1 cellular context compared by ENCODE assay signal in the genomic region with DNA sequence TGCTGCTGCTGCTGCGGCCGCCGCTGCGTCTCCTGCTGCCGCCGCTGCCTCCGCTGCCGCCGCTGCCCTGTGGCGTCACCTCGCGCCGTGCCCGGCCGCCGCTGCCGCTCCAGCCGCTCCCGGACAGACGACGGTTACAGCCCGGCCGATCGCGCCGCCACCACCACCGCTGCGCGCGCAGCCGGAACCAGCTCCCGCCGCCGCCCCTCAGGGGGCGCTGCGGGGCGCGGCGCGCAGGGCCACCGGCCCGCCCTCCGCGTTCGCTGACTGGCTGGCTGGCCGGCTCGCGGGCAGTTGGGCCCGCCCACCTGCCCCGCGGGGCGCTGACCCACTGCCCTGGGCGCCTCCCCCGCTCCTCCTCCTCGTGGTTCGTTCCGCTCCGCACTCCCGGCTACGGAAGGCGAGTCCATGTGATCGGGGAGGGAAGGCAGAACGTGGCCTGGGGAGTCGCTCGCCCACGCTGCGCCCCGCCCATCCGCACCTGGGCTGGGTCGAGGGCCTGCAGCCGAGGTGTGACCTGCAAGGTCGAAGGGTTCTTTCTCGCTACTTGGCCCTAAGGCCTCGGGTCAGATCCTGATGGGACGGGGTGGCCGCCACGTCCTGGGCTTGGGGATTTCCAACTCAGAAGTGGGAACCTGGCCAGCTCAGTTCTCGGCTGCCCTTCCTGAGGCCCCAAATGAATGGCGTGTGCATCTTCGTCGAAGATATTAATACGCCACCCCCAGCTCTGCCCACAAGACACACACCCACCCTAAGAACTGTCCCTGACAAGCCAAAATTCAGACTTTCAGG.
TF ChIP-seq lines count a peak whose summit lies in the region.

A gene (minus strand): TSS at position 185 of the 792 bp plus-strand sequence. CDS start 19,303 bp downstream, outside the sequence.

TF ChIP-seq in HepG2, 621 proteins besides CTCF, POLR2A, EP300 and RAD21 (continued from another document and continues in another):
- TF ChIP-seq ZIK1 (CRISPR knock-in tag; IDR thresholded peaks at IDR 0.05; ENCODE audit: borderline replicate concordance, low read depth) (peak; percentile 99), MBD4 (IDR thresholded peaks at IDR 0.05; ENCODE audit: borderline replicate concordance, low read length) (no peak), ZBTB42 (CRISPR knock-in tag; IDR thresholded peaks at IDR 0.05) (no peak), STAG1 (CRISPR knock-in tag; IDR thresholded peaks at IDR 0.05) (no peak), ZNF501 (CRISPR knock-in tag; IDR thresholded peaks at IDR 0.05) (peak; percentile 64; the same call in 1 of the 2 replicates), ZNF713 (CRISPR knock-in tag; IDR thresholded peaks at IDR 0.05) (no peak), AGO1 (IDR thresholded peaks at IDR 0.05; ENCODE audit: low read depth, low read length, poor library complexity, severe bottlenecking) (no peak), GFI1 (CRISPR knock-in tag; IDR thresholded peaks at IDR 0.05; ENCODE audit: borderline replicate concordance) (no peak), TOPORS (CRISPR knock-in tag; IDR thresholded peaks at IDR 0.05) (peak; percentile 93), RARA (CRISPR knock-in tag; IDR thresholded peaks at IDR 0.05) (peak; percentile 77), ZNF749 (CRISPR knock-in tag; IDR thresholded peaks at IDR 0.05; ENCODE audit: borderline replicate concordance) (peak; percentile 87), KLF16 (CRISPR knock-in tag; IDR thresholded peaks at IDR 0.05) (peak; percentile 76 to 94; a peak in 3 of 4 replicates), ZNF598 (CRISPR knock-in tag; IDR thresholded peaks at IDR 0.05; ENCODE audit: borderline replicate concordance) (peak; percentile 96), ZBTB21 (CRISPR knock-in tag; IDR thresholded peaks at IDR 0.05) (peak; percentile 36; the same call in 1 of the 2 replicates), GATAD2A (CRISPR knock-in tag; IDR thresholded peaks at IDR 0.05) (peak; percentile 71), ZNF75D (CRISPR knock-in tag; IDR thresholded peaks at IDR 0.05; ENCODE audit: borderline replicate concordance) (peak; percentile 81; the same call in 1 of the 2 replicates)
- TF ChIP-seq, protein P1, sequence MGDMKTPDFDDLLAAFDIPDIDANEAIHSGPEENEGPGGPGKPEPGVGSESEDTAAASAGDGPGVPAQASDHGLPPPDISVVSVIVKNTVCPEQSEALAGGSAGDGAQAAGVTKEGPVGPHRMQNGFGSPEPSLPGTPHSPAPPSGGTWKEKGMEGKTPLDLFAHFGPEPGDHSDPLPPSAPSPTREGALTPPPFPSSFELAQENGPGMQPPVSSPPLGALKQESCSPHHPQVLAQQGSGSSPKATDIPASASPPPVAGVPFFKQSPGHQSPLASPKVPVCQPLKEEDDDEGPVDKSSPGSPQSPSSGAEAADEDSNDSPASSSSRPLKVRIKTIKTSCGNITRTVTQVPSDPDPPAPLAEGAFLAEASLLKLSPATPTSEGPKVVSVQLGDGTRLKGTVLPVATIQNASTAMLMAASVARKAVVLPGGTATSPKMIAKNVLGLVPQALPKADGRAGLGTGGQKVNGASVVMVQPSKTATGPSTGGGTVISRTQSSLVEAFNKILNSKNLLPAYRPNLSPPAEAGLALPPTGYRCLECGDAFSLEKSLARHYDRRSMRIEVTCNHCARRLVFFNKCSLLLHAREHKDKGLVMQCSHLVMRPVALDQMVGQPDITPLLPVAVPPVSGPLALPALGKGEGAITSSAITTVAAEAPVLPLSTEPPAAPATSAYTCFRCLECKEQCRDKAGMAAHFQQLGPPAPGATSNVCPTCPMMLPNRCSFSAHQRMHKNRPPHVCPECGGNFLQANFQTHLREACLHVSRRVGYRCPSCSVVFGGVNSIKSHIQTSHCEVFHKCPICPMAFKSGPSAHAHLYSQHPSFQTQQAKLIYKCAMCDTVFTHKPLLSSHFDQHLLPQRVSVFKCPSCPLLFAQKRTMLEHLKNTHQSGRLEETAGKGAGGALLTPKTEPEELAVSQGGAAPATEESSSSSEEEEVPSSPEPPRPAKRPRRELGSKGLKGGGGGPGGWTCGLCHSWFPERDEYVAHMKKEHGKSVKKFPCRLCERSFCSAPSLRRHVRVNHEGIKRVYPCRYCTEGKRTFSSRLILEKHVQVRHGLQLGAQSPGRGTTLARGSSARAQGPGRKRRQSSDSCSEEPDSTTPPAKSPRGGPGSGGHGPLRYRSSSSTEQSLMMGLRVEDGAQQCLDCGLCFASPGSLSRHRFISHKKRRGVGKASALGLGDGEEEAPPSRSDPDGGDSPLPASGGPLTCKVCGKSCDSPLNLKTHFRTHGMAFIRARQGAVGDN (CRISPR knock-in tag; IDR thresholded peaks at IDR 0.05), result peak; percentile 99
- TF ChIP-seq, protein P2, sequence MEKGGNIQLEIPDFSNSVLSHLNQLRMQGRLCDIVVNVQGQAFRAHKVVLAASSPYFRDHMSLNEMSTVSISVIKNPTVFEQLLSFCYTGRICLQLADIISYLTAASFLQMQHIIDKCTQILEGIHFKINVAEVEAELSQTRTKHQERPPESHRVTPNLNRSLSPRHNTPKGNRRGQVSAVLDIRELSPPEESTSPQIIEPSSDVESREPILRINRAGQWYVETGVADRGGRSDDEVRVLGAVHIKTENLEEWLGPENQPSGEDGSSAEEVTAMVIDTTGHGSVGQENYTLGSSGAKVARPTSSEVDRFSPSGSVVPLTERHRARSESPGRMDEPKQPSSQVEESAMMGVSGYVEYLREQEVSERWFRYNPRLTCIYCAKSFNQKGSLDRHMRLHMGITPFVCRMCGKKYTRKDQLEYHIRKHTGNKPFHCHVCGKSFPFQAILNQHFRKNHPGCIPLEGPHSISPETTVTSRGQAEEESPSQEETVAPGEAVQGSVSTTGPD (CRISPR knock-in tag; IDR thresholded peaks at IDR 0.05), result peak; percentile 51; the same call in 1 of the 2 replicates
- TF ChIP-seq, protein P3, sequence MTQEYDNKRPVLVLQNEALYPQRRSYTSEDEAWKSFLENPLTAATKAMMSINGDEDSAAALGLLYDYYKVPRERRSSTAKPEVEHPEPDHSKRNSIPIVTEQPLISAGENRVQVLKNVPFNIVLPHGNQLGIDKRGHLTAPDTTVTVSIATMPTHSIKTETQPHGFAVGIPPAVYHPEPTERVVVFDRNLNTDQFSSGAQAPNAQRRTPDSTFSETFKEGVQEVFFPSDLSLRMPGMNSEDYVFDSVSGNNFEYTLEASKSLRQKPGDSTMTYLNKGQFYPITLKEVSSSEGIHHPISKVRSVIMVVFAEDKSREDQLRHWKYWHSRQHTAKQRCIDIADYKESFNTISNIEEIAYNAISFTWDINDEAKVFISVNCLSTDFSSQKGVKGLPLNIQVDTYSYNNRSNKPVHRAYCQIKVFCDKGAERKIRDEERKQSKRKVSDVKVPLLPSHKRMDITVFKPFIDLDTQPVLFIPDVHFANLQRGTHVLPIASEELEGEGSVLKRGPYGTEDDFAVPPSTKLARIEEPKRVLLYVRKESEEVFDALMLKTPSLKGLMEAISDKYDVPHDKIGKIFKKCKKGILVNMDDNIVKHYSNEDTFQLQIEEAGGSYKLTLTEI (CRISPR knock-in tag; conservative IDR thresholded peaks at IDR 0.05), result no peak
- TF ChIP-seq, protein P4, sequence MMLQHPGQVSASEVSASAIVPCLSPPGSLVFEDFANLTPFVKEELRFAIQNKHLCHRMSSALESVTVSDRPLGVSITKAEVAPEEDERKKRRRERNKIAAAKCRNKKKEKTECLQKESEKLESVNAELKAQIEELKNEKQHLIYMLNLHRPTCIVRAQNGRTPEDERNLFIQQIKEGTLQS (CRISPR knock-in tag; IDR thresholded peaks at IDR 0.05), result peak; percentile 80; the same call in 1 of the 2 replicates
- TF ChIP-seq, protein P5, sequence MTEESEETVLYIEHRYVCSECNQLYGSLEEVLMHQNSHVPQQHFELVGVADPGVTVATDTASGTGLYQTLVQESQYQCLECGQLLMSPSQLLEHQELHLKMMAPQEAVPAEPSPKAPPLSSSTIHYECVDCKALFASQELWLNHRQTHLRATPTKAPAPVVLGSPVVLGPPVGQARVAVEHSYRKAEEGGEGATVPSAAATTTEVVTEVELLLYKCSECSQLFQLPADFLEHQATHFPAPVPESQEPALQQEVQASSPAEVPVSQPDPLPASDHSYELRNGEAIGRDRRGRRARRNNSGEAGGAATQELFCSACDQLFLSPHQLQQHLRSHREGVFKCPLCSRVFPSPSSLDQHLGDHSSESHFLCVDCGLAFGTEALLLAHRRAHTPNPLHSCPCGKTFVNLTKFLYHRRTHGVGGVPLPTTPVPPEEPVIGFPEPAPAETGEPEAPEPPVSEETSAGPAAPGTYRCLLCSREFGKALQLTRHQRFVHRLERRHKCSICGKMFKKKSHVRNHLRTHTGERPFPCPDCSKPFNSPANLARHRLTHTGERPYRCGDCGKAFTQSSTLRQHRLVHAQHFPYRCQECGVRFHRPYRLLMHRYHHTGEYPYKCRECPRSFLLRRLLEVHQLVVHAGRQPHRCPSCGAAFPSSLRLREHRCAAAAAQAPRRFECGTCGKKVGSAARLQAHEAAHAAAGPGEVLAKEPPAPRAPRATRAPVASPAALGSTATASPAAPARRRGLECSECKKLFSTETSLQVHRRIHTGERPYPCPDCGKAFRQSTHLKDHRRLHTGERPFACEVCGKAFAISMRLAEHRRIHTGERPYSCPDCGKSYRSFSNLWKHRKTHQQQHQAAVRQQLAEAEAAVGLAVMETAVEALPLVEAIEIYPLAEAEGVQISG (CRISPR knock-in tag; IDR thresholded peaks at IDR 0.05), result peak; percentile 90
- TF ChIP-seq, protein P6, sequence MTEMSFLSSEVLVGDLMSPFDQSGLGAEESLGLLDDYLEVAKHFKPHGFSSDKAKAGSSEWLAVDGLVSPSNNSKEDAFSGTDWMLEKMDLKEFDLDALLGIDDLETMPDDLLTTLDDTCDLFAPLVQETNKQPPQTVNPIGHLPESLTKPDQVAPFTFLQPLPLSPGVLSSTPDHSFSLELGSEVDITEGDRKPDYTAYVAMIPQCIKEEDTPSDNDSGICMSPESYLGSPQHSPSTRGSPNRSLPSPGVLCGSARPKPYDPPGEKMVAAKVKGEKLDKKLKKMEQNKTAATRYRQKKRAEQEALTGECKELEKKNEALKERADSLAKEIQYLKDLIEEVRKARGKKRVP (CRISPR knock-in tag; IDR thresholded peaks at IDR 0.05), result peak in 1 of 2 experiments; percentile 52; a peak in 1 of 4 replicates
- TF ChIP-seq, protein P7, sequence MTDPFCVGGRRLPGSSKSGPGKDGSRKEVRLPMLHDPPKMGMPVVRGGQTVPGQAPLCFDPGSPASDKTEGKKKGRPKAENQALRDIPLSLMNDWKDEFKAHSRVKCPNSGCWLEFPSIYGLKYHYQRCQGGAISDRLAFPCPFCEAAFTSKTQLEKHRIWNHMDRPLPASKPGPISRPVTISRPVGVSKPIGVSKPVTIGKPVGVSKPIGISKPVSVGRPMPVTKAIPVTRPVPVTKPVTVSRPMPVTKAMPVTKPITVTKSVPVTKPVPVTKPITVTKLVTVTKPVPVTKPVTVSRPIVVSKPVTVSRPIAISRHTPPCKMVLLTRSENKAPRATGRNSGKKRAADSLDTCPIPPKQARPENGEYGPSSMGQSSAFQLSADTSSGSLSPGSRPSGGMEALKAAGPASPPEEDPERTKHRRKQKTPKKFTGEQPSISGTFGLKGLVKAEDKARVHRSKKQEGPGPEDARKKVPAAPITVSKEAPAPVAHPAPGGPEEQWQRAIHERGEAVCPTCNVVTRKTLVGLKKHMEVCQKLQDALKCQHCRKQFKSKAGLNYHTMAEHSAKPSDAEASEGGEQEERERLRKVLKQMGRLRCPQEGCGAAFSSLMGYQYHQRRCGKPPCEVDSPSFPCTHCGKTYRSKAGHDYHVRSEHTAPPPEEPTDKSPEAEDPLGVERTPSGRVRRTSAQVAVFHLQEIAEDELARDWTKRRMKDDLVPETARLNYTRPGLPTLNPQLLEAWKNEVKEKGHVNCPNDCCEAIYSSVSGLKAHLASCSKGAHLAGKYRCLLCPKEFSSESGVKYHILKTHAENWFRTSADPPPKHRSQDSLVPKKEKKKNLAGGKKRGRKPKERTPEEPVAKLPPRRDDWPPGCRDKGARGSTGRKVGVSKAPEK (CRISPR knock-in tag; IDR thresholded peaks at IDR 0.05; ENCODE audit: borderline replicate concordance), result no peak
- TF ChIP-seq, protein P8, sequence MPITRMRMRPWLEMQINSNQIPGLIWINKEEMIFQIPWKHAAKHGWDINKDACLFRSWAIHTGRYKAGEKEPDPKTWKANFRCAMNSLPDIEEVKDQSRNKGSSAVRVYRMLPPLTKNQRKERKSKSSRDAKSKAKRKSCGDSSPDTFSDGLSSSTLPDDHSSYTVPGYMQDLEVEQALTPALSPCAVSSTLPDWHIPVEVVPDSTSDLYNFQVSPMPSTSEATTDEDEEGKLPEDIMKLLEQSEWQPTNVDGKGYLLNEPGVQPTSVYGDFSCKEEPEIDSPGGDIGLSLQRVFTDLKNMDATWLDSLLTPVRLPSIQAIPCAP (CRISPR knock-in tag; IDR thresholded peaks at IDR 0.05; ENCODE audit: low read depth), result peak; percentile 63
- TF ChIP-seq, protein P9, sequence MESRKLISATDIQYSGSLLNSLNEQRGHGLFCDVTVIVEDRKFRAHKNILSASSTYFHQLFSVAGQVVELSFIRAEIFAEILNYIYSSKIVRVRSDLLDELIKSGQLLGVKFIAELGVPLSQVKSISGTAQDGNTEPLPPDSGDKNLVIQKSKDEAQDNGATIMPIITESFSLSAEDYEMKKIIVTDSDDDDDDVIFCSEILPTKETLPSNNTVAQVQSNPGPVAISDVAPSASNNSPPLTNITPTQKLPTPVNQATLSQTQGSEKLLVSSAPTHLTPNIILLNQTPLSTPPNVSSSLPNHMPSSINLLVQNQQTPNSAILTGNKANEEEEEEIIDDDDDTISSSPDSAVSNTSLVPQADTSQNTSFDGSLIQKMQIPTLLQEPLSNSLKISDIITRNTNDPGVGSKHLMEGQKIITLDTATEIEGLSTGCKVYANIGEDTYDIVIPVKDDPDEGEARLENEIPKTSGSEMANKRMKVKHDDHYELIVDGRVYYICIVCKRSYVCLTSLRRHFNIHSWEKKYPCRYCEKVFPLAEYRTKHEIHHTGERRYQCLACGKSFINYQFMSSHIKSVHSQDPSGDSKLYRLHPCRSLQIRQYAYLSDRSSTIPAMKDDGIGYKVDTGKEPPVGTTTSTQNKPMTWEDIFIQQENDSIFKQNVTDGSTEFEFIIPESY (CRISPR knock-in tag; IDR thresholded peaks at IDR 0.05), result peak; percentile 84
- TF ChIP-seq, protein P10, sequence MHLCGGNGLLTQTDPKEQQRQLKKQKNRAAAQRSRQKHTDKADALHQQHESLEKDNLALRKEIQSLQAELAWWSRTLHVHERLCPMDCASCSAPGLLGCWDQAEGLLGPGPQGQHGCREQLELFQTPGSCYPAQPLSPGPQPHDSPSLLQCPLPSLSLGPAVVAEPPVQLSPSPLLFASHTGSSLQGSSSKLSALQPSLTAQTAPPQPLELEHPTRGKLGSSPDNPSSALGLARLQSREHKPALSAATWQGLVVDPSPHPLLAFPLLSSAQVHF (CRISPR knock-in tag; IDR thresholded peaks at IDR 0.05), result peak; percentile 97
- TF ChIP-seq, protein P11, sequence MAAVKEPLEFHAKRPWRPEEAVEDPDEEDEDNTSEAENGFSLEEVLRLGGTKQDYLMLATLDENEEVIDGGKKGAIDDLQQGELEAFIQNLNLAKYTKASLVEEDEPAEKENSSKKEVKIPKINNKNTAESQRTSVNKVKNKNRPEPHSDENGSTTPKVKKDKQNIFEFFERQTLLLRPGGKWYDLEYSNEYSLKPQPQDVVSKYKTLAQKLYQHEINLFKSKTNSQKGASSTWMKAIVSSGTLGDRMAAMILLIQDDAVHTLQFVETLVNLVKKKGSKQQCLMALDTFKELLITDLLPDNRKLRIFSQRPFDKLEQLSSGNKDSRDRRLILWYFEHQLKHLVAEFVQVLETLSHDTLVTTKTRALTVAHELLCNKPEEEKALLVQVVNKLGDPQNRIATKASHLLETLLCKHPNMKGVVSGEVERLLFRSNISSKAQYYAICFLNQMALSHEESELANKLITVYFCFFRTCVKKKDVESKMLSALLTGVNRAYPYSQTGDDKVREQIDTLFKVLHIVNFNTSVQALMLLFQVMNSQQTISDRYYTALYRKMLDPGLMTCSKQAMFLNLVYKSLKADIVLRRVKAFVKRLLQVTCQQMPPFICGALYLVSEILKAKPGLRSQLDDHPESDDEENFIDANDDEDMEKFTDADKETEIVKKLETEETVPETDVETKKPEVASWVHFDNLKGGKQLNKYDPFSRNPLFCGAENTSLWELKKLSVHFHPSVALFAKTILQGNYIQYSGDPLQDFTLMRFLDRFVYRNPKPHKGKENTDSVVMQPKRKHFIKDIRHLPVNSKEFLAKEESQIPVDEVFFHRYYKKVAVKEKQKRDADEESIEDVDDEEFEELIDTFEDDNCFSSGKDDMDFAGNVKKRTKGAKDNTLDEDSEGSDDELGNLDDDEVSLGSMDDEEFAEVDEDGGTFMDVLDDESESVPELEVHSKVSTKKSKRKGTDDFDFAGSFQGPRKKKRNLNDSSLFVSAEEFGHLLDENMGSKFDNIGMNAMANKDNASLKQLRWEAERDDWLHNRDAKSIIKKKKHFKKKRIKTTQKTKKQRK (IDR thresholded peaks at IDR 0.05; ENCODE audit: low read length), result no peak
